Comparison of ENCODE assay signal across 9 cellular contexts in genomic region chr19:17402982-17403855, GRCh38. TPM values are rescaled to one million over a fixed set of nuclear protein-coding genes. Genes with fewer than 3 reads are reported as not detected.
A peak's percentile ranks its signal among the peaks of the same experiment; 100 is the strongest.
DNase-seq lines count a peak whose midpoint lies in the region; ATAC-seq, FAIRE-seq and TF ChIP-seq lines count a peak whose summit lies in the region.
"Had no signal": no experiment of that assay in that cellular context is flagged by ENCODE, and none has a peak within 500 bp of the region (broad histone marks: within the 10 kb centered on the region; RNA-seq: fewer than 3 reads in every experiment).

No MANE protein-coding gene starts in this region.

- intact Hi-C loops in mucosa of descending colon (cut with DNase I, micrococcal nuclease) (no loop called here), tibial artery (cut with DNase I; ENCODE audit: low total_unique reads) (no loop called here)

- peaks cover 9% of the 10 kb centered on the region for H3K36me3 Mint-ChIP-seq in astrocyte (ENCODE audit: low read depth, unreplicated experiment)

- no peak for TF ChIP-seq CTCF in GM06990 (IDR thresholded peaks at IDR 0.05; ENCODE audit: insufficient read depth, low read length, poor library complexity, severe bottlenecking)
- TF ChIP-seq CTCF in RWPE1 (conservative IDR thresholded peaks at IDR 0.05; ENCODE audit: low read depth), result no peak
- TF ChIP-seq CTCF in astrocyte (IDR thresholded peaks at IDR 0.05; ENCODE audit: insufficient read depth, low read depth, low read length), result no peak
- TF ChIP-seq CTCF in mucosa of descending colon (IDR thresholded peaks at IDR 0.05), result no peak
- TF ChIP-seq CTCF in tibial artery (IDR thresholded peaks at IDR 0.05), result no peak

- peak overlapping the region; percentile 12 for H3K27ac Mint-ChIP-seq in astrocyte (ENCODE audit: unreplicated experiment)

- H3K27me3 ChIP-seq in GM06990 (replicated peaks; ENCODE audit: control insufficient read depth, insufficient read depth, low read length) (no peaks in the 10 kb centered on the region), astrocyte (ENCODE audit: insufficient read depth, low read length) (no peaks in the 10 kb centered on the region), tibial artery (peaks cover 0 to 23% of the 10 kb centered on the region in 2 donors)

- H3K79me2 ChIP-seq in astrocyte (ENCODE audit: insufficient read depth, low read length), result no peaks in the 10 kb centered on the region

- H3K9ac ChIP-seq in astrocyte (ENCODE audit: low read length), result no peak overlapping the region

- H4K20me1 ChIP-seq in astrocyte (ENCODE audit: insufficient read depth, low read length), result no peaks in the 10 kb centered on the region

- H3K27ac ChIP-seq in RWPE1 (peak overlapping the region; percentile 12; the same call in 1 of the 2 replicates), astrocyte (ENCODE audit: low read depth, low read length) (no peak overlapping the region), tibial artery (no peak overlapping the region)
- H3K27ac ChIP-seq: HL-60 had no signal

- H3K9me3 ChIP-seq in astrocyte (ENCODE audit: insufficient read depth, low read depth, low read length) (no peaks in the 10 kb centered on the region), mucosa of descending colon (no peaks in the 10 kb centered on the region), tibial artery (no peaks in the 10 kb centered on the region)

- no peak for DNase-seq in GM06990 (ENCODE audit: extremely low read depth, insufficient read length)
- DNase-seq in RWPE1 (ENCODE audit: low spot score), result peak; percentile 87
- DNase-seq in astrocyte (ENCODE audit: low read depth), result no peak
- DNase-seq in mucosa of descending colon, result no peak
- DNase-seq in NCI-H226, result no peak
- no peak for DNase-seq in AML-193 (lab: John Stamatoyannopoulos, UW)
- DNase-seq in tibial artery, result no peak

- H3K4me1 Mint-ChIP-seq in astrocyte (ENCODE audit: low read depth, unreplicated experiment), result peaks cover 17% of the 10 kb centered on the region

- no peak for FAIRE-seq in astrocyte (lab: Jason Lieb, UNC)

- CTCF ChIA-PET in RWPE1 (lab: Yijun Ruan, JAX), result interaction anchor here (0.6 to 0.7 kb wide), 3 partner anchors 54 to 154 kb away, joined by 3 to 5 read pairs (median 4); no protein-coding TSS in a partner anchor

- no peaks in the 10 kb centered on the region for H3K9me3 Mint-ChIP-seq in astrocyte (ENCODE audit: unreplicated experiment)

- peaks cover 25% of the 10 kb centered on the region for H3K36me3 ChIP-seq in GM06990 (ENCODE audit: control insufficient read depth, insufficient read depth, low read length)
- H3K36me3 ChIP-seq in astrocyte (ENCODE audit: insufficient read depth, low read length), result no peaks in the 10 kb centered on the region
- H3K36me3 ChIP-seq in mucosa of descending colon (ENCODE audit: low read depth), result no peaks in the 10 kb centered on the region
- no peaks in the 10 kb centered on the region for H3K36me3 ChIP-seq in tibial artery

- peak overlapping the region; percentile 98 for H3K4me3 ChIP-seq in GM06990 (replicated peaks; ENCODE audit: low read depth, low read length)
- no peak overlapping the region for H3K4me3 ChIP-seq in astrocyte (ENCODE audit: insufficient read depth, low read depth, low read length)
- H3K4me3 ChIP-seq in mucosa of descending colon, result no peak overlapping the region
- no peak overlapping the region for H3K4me3 ChIP-seq in tibial artery

- H3K27me3 Mint-ChIP-seq in astrocyte (ENCODE audit: low read depth, unreplicated experiment), result no peaks in the 10 kb centered on the region

- H3K4me2 ChIP-seq in astrocyte (ENCODE audit: low read length), result no peak overlapping the region

- H2AFZ ChIP-seq in astrocyte (ENCODE audit: low read depth, low read length), result no peak overlapping the region

- peak; percentile 39 for ATAC-seq in mucosa of descending colon
- no peak for ATAC-seq in HG02970 (IDR thresholded peaks at IDR 0.05; ENCODE audit: low FRiP score, unreplicated experiment)

- H3K4me1 ChIP-seq in astrocyte (ENCODE audit: insufficient read depth, low read length) (peaks cover 6% of the 10 kb centered on the region), mucosa of descending colon (ENCODE audit: low read depth) (no peaks in the 10 kb centered on the region), tibial artery (peaks cover 0 to 9% (median 0%) of the 10 kb centered on the region in 4 donors)

- POLR2A ChIA-PET in RWPE1 (lab: Yijun Ruan, JAX; ENCODE audit: low non-redundant PET), result interaction anchor here (0.5 kb wide), 1 partner anchor 392 kb away, joined by 4 read pairs; the partner anchor contains the start of gene B3GNT3

- H3K4me3 Mint-ChIP-seq in astrocyte (ENCODE audit: unreplicated experiment), result peak overlapping the region; percentile 94

RNA-seq across cellular contexts. Expression of gene BST2, which starts 2.2 kb away (rescaled TPM):
- total RNA-seq in astrocyte (301 and 376 TPM in 2 replicates), mucosa of descending colon (10 to 100 TPM in 2 of 3 donors, 1 to 10 TPM in 1; 9.7 to 72.6 (median 28.2) TPM)

RNA-seq across cellular contexts. Expression of gene CCDC194, which starts 9.2 kb away (rescaled TPM):
- total RNA-seq in astrocyte (14.1 and 15.5 TPM in 2 replicates), mucosa of descending colon (under 1 TPM in 2 of 3 donors, not detected in 1; 0.53 to 0.54 TPM)

RNA-seq across cellular contexts. Expression of gene MVB12A, which starts 16.6 kb away (rescaled TPM):
- total RNA-seq in astrocyte, result 41.0 and 50.1 TPM in 2 replicates
- total RNA-seq in mucosa of descending colon, result 10 to 100 TPM; 42.7 to 53.3 (median 52.1) TPM

RNA-seq across cellular contexts. Expression of gene PLVAP, which starts 26.1 kb away (rescaled TPM):
- total RNA-seq in astrocyte (0.77 and 0.95 TPM in 2 replicates), mucosa of descending colon (10 to 100 TPM; 22.2 to 42.2 (median 32.8) TPM)

RNA-seq across cellular contexts. Expression of gene TMEM221, which starts 45.2 kb away (rescaled TPM):
- total RNA-seq in astrocyte (0.19 and 0.23 TPM in 2 replicates), mucosa of descending colon (under 1 TPM in 2 of 3 donors, not detected in 1; 0.34 to 0.51 TPM)
